1 cellular context compared by ENCODE assay signal in the genomic region with DNA sequence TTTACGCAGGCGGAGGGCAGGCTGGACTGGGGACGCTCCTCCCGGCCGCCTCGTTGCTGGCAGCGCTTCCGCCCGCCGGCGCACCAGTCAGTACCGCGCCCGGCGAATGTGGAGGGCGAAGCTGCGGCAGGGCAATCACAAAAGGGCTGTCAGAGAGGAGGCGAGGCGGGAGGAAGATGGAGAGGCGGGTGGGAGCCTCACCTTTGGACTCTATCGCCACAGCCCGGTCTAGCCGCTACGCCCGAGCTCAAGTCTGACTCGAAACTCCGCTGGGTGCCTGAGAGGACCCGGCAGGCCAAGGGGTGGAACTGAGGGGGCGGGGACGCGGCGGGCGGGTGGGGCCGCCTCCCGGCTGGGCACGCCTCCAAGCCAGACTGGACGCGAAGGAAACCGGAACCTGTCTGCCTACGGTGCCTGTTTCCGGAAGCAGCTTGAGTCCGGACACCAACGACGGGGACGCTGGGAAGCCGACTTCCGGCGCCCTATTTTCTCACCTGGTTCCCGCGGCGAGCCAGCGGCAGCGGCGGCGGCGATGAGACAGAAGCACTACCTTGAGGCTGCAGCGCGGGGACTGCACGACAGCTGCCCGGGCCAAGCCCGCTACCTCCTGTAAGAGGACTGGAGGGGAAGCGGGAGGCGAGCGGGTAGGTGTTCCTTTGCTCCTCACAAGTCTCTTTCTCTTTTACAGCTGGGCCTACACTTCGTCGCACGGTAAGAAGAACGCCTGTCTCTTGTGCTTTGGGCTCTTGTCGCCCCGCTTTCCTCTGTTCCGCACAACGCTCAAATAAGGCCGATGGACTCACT.
A peak's percentile ranks its signal among the peaks of the same experiment; 100 is the strongest.
TF ChIP-seq lines count a peak whose summit lies in the region.

A gene (plus strand): TSS at position 483 of the 804 bp plus-strand sequence.

TF ChIP-seq in HepG2, 621 proteins besides CTCF, POLR2A, EP300 and RAD21 (continued from another document and continues in another):
- peak; percentile 85; the same call in 1 of the 2 replicates for TF ChIP-seq ZNF331 (CRISPR knock-in tag; IDR thresholded peaks at IDR 0.05)
- TF ChIP-seq TGIF2 (CRISPR knock-in tag; IDR thresholded peaks at IDR 0.05): 0 out of 2 replicates have a peak, but pooled peaks have one; percentile 35
- peak; percentile 73; the same call in 1 of the 3 replicates for TF ChIP-seq MXI1 (IDR thresholded peaks at IDR 0.05; ENCODE audit: borderline replicate concordance, low read depth, low read length)
- TF ChIP-seq, protein P1, sequence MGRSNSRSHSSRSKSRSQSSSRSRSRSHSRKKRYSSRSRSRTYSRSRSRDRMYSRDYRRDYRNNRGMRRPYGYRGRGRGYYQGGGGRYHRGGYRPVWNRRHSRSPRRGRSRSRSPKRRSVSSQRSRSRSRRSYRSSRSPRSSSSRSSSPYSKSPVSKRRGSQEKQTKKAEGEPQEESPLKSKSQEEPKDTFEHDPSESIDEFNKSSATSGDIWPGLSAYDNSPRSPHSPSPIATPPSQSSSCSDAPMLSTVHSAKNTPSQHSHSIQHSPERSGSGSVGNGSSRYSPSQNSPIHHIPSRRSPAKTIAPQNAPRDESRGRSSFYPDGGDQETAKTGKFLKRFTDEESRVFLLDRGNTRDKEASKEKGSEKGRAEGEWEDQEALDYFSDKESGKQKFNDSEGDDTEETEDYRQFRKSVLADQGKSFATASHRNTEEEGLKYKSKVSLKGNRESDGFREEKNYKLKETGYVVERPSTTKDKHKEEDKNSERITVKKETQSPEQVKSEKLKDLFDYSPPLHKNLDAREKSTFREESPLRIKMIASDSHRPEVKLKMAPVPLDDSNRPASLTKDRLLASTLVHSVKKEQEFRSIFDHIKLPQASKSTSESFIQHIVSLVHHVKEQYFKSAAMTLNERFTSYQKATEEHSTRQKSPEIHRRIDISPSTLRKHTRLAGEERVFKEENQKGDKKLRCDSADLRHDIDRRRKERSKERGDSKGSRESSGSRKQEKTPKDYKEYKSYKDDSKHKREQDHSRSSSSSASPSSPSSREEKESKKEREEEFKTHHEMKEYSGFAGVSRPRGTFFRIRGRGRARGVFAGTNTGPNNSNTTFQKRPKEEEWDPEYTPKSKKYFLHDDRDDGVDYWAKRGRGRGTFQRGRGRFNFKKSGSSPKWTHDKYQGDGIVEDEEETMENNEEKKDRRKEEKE (IDR thresholded peaks at IDR 0.05): no peak
- TF ChIP-seq REPIN1 (CRISPR knock-in tag; IDR thresholded peaks at IDR 0.05; ENCODE audit: borderline replicate concordance, low read depth): peak; percentile 95; the same call in 1 of the 2 replicates
- TF ChIP-seq ZNF180 (CRISPR knock-in tag; IDR thresholded peaks at IDR 0.05; ENCODE audit: borderline replicate concordance, low read depth): no peak
- peak; percentile 53; the same call in 1 of the 2 replicates for TF ChIP-seq ZNF441 (CRISPR knock-in tag; IDR thresholded peaks at IDR 0.05; ENCODE audit: borderline replicate concordance)
- TF ChIP-seq MAFF (IDR thresholded peaks at IDR 0.05; ENCODE audit: low read depth, low read length): no peak
- TF ChIP-seq ZNF138 (CRISPR knock-in tag; IDR thresholded peaks at IDR 0.05; ENCODE audit: low read depth): no peak
- TF ChIP-seq POLR2AphosphoS5 (IDR thresholded peaks at IDR 0.05; ENCODE audit: low read depth, low read length): peak; percentile 69
- TF ChIP-seq, protein P2, sequence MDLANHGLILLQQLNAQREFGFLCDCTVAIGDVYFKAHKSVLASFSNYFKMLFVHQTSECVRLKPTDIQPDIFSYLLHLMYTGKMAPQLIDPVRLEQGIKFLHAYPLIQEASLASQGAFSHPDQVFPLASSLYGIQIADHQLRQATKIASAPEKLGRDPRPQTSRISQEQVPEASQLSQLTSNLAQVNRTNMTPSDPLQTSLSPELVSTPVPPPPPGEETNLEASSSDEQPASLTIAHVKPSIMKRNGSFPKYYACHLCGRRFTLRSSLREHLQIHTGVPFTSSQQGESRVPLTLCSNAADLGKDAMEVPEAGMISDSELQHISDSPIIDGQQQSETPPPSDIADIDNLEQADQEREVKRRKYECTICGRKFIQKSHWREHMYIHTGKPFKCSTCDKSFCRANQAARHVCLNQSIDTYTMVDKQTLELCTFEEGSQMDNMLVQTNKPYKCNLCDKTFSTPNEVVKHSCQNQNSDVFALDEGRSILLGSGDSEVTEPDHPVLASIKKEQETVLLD (CRISPR knock-in tag; IDR thresholded peaks at IDR 0.05; ENCODE audit: low read depth): peak; percentile 39; the same call in 1 of the 2 replicates
- TF ChIP-seq, protein P3, sequence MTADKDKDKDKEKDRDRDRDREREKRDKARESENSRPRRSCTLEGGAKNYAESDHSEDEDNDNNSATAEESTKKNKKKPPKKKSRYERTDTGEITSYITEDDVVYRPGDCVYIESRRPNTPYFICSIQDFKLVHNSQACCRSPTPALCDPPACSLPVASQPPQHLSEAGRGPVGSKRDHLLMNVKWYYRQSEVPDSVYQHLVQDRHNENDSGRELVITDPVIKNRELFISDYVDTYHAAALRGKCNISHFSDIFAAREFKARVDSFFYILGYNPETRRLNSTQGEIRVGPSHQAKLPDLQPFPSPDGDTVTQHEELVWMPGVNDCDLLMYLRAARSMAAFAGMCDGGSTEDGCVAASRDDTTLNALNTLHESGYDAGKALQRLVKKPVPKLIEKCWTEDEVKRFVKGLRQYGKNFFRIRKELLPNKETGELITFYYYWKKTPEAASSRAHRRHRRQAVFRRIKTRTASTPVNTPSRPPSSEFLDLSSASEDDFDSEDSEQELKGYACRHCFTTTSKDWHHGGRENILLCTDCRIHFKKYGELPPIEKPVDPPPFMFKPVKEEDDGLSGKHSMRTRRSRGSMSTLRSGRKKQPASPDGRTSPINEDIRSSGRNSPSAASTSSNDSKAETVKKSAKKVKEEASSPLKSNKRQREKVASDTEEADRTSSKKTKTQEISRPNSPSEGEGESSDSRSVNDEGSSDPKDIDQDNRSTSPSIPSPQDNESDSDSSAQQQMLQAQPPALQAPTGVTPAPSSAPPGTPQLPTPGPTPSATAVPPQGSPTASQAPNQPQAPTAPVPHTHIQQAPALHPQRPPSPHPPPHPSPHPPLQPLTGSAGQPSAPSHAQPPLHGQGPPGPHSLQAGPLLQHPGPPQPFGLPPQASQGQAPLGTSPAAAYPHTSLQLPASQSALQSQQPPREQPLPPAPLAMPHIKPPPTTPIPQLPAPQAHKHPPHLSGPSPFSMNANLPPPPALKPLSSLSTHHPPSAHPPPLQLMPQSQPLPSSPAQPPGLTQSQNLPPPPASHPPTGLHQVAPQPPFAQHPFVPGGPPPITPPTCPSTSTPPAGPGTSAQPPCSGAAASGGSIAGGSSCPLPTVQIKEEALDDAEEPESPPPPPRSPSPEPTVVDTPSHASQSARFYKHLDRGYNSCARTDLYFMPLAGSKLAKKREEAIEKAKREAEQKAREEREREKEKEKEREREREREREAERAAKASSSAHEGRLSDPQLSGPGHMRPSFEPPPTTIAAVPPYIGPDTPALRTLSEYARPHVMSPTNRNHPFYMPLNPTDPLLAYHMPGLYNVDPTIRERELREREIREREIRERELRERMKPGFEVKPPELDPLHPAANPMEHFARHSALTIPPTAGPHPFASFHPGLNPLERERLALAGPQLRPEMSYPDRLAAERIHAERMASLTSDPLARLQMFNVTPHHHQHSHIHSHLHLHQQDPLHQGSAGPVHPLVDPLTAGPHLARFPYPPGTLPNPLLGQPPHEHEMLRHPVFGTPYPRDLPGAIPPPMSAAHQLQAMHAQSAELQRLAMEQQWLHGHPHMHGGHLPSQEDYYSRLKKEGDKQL (CRISPR knock-in tag; IDR thresholded peaks at IDR 0.05; ENCODE audit: low read depth): 0 out of 2 replicates have a peak, but pooled peaks have one; percentile 17
- TF ChIP-seq ZNF235 (CRISPR knock-in tag; IDR thresholded peaks at IDR 0.05; ENCODE audit: borderline replicate concordance): peak; percentile 48; the same call in 1 of the 2 replicates
- TF ChIP-seq, protein P4, sequence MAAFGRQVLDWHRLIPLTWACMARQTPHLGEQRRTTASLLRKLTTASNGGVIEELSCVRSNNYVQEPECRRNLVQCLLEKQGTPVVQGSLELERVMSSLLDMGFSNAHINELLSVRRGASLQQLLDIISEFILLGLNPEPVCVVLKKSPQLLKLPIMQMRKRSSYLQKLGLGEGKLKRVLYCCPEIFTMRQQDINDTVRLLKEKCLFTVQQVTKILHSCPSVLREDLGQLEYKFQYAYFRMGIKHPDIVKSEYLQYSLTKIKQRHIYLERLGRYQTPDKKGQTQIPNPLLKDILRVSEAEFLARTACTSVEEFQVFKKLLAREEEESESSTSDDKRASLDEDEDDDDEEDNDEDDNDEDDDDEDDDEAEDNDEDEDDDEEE (CRISPR knock-in tag; IDR thresholded peaks at IDR 0.05): peak; percentile 88; the same call in 1 of the 2 replicates
- TF ChIP-seq SRSF1 (optimal IDR thresholded peaks at IDR 0.05; ENCODE audit: low read depth, low read length): no peak
- TF ChIP-seq ZKSCAN8 (CRISPR knock-in tag; IDR thresholded peaks at IDR 0.05; ENCODE audit: borderline replicate concordance): peak; percentile 77; the same call in 1 of the 2 replicates
- peak; percentile 71; the same call in 1 of the 2 replicates for TF ChIP-seq MTA1 (CRISPR knock-in tag; IDR thresholded peaks at IDR 0.05; ENCODE audit: borderline replicate concordance)
- TF ChIP-seq, protein P5, sequence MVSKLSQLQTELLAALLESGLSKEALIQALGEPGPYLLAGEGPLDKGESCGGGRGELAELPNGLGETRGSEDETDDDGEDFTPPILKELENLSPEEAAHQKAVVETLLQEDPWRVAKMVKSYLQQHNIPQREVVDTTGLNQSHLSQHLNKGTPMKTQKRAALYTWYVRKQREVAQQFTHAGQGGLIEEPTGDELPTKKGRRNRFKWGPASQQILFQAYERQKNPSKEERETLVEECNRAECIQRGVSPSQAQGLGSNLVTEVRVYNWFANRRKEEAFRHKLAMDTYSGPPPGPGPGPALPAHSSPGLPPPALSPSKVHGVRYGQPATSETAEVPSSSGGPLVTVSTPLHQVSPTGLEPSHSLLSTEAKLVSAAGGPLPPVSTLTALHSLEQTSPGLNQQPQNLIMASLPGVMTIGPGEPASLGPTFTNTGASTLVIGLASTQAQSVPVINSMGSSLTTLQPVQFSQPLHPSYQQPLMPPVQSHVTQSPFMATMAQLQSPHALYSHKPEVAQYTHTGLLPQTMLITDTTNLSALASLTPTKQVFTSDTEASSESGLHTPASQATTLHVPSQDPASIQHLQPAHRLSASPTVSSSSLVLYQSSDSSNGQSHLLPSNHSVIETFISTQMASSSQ (IDR thresholded peaks at IDR 0.05; ENCODE audit: low read depth): peak; percentile 57; the same call in 1 of the 2 replicates
- TF ChIP-seq, protein P5 (CRISPR knock-in tag; IDR thresholded peaks at IDR 0.05; ENCODE audit: borderline replicate concordance): peak; percentile 53; the same call in 1 of the 2 replicates
- no peak for TF ChIP-seq FOXK2 (IDR thresholded peaks at IDR 0.05)
- TF ChIP-seq, protein P6, sequence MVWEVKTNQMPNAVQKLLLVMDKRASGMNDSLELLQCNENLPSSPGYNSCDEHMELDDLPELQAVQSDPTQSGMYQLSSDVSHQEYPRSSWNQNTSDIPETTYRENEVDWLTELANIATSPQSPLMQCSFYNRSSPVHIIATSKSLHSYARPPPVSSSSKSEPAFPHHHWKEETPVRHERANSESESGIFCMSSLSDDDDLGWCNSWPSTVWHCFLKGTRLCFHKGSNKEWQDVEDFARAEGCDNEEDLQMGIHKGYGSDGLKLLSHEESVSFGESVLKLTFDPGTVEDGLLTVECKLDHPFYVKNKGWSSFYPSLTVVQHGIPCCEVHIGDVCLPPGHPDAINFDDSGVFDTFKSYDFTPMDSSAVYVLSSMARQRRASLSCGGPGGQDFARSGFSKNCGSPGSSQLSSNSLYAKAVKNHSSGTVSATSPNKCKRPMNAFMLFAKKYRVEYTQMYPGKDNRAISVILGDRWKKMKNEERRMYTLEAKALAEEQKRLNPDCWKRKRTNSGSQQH (CRISPR knock-in tag; IDR thresholded peaks at IDR 0.05; ENCODE audit: low read depth): peak; percentile 93; the same call in 1 of the 2 replicates
- TF ChIP-seq, protein P7, sequence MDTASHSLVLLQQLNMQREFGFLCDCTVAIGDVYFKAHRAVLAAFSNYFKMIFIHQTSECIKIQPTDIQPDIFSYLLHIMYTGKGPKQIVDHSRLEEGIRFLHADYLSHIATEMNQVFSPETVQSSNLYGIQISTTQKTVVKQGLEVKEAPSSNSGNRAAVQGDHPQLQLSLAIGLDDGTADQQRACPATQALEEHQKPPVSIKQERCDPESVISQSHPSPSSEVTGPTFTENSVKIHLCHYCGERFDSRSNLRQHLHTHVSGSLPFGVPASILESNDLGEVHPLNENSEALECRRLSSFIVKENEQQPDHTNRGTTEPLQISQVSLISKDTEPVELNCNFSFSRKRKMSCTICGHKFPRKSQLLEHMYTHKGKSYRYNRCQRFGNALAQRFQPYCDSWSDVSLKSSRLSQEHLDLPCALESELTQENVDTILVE (CRISPR knock-in tag; IDR thresholded peaks at IDR 0.05): peak; percentile 89
- TF ChIP-seq ATAD3A (CRISPR knock-in tag; IDR thresholded peaks at IDR 0.05): no peak
- peak; percentile 88 for TF ChIP-seq PHF8 (CRISPR knock-in tag; IDR thresholded peaks at IDR 0.05)
- TF ChIP-seq, protein P8, sequence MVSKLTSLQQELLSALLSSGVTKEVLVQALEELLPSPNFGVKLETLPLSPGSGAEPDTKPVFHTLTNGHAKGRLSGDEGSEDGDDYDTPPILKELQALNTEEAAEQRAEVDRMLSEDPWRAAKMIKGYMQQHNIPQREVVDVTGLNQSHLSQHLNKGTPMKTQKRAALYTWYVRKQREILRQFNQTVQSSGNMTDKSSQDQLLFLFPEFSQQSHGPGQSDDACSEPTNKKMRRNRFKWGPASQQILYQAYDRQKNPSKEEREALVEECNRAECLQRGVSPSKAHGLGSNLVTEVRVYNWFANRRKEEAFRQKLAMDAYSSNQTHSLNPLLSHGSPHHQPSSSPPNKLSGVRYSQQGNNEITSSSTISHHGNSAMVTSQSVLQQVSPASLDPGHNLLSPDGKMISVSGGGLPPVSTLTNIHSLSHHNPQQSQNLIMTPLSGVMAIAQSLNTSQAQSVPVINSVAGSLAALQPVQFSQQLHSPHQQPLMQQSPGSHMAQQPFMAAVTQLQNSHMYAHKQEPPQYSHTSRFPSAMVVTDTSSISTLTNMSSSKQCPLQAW (CRISPR knock-in tag; IDR thresholded peaks at IDR 0.05): peak; percentile 58; the same call in 1 of the 2 replicates
- no peak for TF ChIP-seq FIP1L1 (IDR thresholded peaks at IDR 0.05; ENCODE audit: borderline replicate concordance, insufficient read depth, low read depth, low read length)
- TF ChIP-seq CEBPG (CRISPR knock-in tag; IDR thresholded peaks at IDR 0.05): peak; percentile 11
- TF ChIP-seq ZNF253 (CRISPR knock-in tag; IDR thresholded peaks at IDR 0.05; ENCODE audit: borderline replicate concordance): 0 out of 2 replicates have a peak, but pooled peaks have one; percentile 50
- no peak for TF ChIP-seq ZNF570 (CRISPR knock-in tag; IDR thresholded peaks at IDR 0.05; ENCODE audit: borderline replicate concordance)
- TF ChIP-seq HOXD1 (CRISPR knock-in tag; IDR thresholded peaks at IDR 0.05): no peak; the same call in 1 of the 2 replicates
- TF ChIP-seq HNF4A (CRISPR knock-in tag; IDR thresholded peaks at IDR 0.05): peak; percentile 89
- peak; percentile 91; the same call in 1 of the 2 replicates for TF ChIP-seq ZNF782 (CRISPR knock-in tag; IDR thresholded peaks at IDR 0.05; ENCODE audit: borderline replicate concordance)
